Comparison of ENCODE assay signal across 15 cellular contexts in the genomic region with DNA sequence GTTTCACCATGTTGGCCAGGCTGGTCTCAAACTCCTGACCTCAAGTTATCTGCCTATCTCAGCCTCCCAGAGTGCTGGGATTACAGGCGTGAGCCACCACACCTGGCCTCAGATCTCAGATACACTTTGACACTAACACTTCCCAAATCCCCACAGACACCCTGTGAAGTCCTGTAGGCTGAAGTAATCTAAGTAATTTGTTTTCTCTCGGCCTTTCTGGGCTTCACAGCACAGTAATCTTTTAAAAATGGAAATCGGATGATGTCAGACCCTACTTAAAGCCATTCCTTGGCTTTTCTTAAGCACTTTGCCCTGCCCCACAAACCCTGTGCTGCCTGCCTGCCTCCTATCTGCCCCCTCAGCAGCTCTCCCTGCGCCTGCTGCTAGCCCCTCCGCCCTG. TPM values are rescaled to one million over a fixed set of nuclear protein-coding genes. Genes with fewer than 3 reads are reported as not detected.
DNase-seq lines count a peak whose midpoint lies in the region; ATAC-seq, FAIRE-seq and TF ChIP-seq lines count a peak whose summit lies in the region.
"Had no signal": no experiment of that assay in that cellular context is flagged by ENCODE, and none has a peak within 500 bp of the region (broad histone marks: within the 10 kb centered on the region; RNA-seq: fewer than 3 reads in every experiment).

No MANE protein-coding gene starts in this region.

- H3K36me3 Mint-ChIP-seq in endodermal cell (ENCODE audit: low read depth) (peaks cover 85% of the 10 kb centered on the region), progenitor cell of endocrine pancreas (ENCODE audit: insufficient read depth) (peaks cover 58% of the 10 kb centered on the region)
- peaks cover 95% of the 10 kb centered on the region for H3K36me3 Mint-ChIP-seq in CD4-positive, alpha-beta T cell (ENCODE audit: low read depth)

- H3K4me1 Mint-ChIP-seq in endodermal cell, result peaks cover 10% of the 10 kb centered on the region
- H3K4me1 Mint-ChIP-seq in progenitor cell of endocrine pancreas (ENCODE audit: low read depth), result no peaks in the 10 kb centered on the region
- peaks cover 29% of the 10 kb centered on the region for H3K4me1 Mint-ChIP-seq in CD4-positive, alpha-beta T cell (ENCODE audit: low read depth)

- H3K4me3 Mint-ChIP-seq in endodermal cell (no peak overlapping the region), progenitor cell of endocrine pancreas (ENCODE audit: low read depth) (no peak overlapping the region)
- H3K4me3 Mint-ChIP-seq in CD4-positive, alpha-beta T cell, result no peak overlapping the region

- ATAC-seq in HG02840 (IDR thresholded peaks at IDR 0.05; ENCODE audit: low FRiP score, unreplicated experiment), result no peak
- ATAC-seq in CD4-positive, alpha-beta T cell (ENCODE audit: poor library complexity), result no peak
- ATAC-seq: gastrocnemius medialis had no signal

- TF ChIP-seq CTCF in D721Med (IDR thresholded peaks at IDR 0.05; ENCODE audit: insufficient read depth, missing control alignments), result no peak
- no peak for TF ChIP-seq CTCF in endodermal cell (conservative IDR thresholded peaks at IDR 0.05)
- TF ChIP-seq CTCF in progenitor cell of endocrine pancreas (IDR thresholded peaks at IDR 0.05; ENCODE audit: unreplicated experiment), result no peak
- TF ChIP-seq CTCF in CD4-positive, alpha-beta T cell (IDR thresholded peaks at IDR 0.05), result no peak

- peaks cover 6% of the 10 kb centered on the region for H3K9me3 ChIP-seq in endodermal cell (ENCODE audit: control insufficient read depth, low read length)
- no peaks in the 10 kb centered on the region for H3K9me3 ChIP-seq in CD4-positive, alpha-beta T cell (ENCODE audit: control insufficient read depth, low read length)
- H3K9me3 ChIP-seq: colonic mucosa, gastrocnemius medialis had no signal

- CTCF ChIA-PET in CD4-positive, alpha-beta T cell (lab: Charles Lee), result no interaction called here

- H3K27ac Mint-ChIP-seq in endodermal cell (peak overlapping the region; percentile 93), progenitor cell of endocrine pancreas (peak overlapping the region; percentile 79)
- no peak overlapping the region for H3K27ac Mint-ChIP-seq in CD4-positive, alpha-beta T cell

- H3K27me3 ChIP-seq in endodermal cell (ENCODE audit: control insufficient read depth, insufficient read depth, low read length, poor library complexity, severe bottlenecking), result no peaks in the 10 kb centered on the region
- H3K27me3 ChIP-seq in CD4-positive, alpha-beta T cell (ENCODE audit: control insufficient read depth, insufficient read depth, low read length), result no peaks in the 10 kb centered on the region
- H3K27me3 ChIP-seq: colonic mucosa, gastrocnemius medialis had no signal

- no peak overlapping the region for H3K27ac ChIP-seq in endodermal cell (ENCODE audit: low read depth, low read length)
- no peak overlapping the region for H3K27ac ChIP-seq in CD4-positive, alpha-beta T cell (ENCODE audit: low read depth, low read length)
- H3K27ac ChIP-seq: colonic mucosa, gastrocnemius medialis had no signal

- no peak overlapping the region for H3K4me3 ChIP-seq in endodermal cell (ENCODE audit: low read length)
- H3K4me3 ChIP-seq: colonic mucosa, gastrocnemius medialis had no signal

- 67 to 86% methylated on average over 4 to 5 of the region's 5 CpGs for WGBS in endodermal cell (ENCODE audit: insufficient coverage in 1 of 2, insufficient read length in 1 of 2), 2 experiments

- POLR2A ChIA-PET in CD4-positive, alpha-beta T cell (lab: Charles Lee), result no interaction called here

- intact Hi-C loops in CD4-positive, alpha-beta T cell (cut with DNase I, micrococcal nuclease), result no loop called here

- H3K4me1 ChIP-seq in endodermal cell (ENCODE audit: control insufficient read depth, insufficient read depth, low read length), result no peaks in the 10 kb centered on the region
- H3K4me1 ChIP-seq: colonic mucosa had no signal

- H3K36me3 ChIP-seq in endodermal cell (ENCODE audit: control insufficient read depth, insufficient read depth, low read length), result peaks cover 71% of the 10 kb centered on the region
- H3K36me3 ChIP-seq: colonic mucosa had no signal

- FAIRE-seq in D721Med (lab: Jason Lieb, UNC), result no peak
- FAIRE-seq: GM19239, RCC 7860 had no signal

- H3K9ac ChIP-seq in endodermal cell (ENCODE audit: extremely low read depth, low read length, poor library complexity, severe bottlenecking), result peak overlapping the region; percentile 61

- H3K9me3 Mint-ChIP-seq in endodermal cell (peaks cover 4% of the 10 kb centered on the region), progenitor cell of endocrine pancreas (ENCODE audit: low read depth) (peaks cover 4% of the 10 kb centered on the region)
- no peaks in the 10 kb centered on the region for H3K9me3 Mint-ChIP-seq in CD4-positive, alpha-beta T cell

- DNase-seq in D721Med (ENCODE audit: insufficient read length, low spot score), result peak; percentile 24
- peak; percentile 72 for DNase-seq in NCI-H82 treated with DMSO at 0.1 percent for 48 hours (lab: John Stamatoyannopoulos, UW; ENCODE audit: unreplicated experiment)
- peak; percentile 69 for DNase-seq in endodermal cell
- no peak for DNase-seq in progenitor cell of endocrine pancreas (ENCODE audit: low spot score, unreplicated experiment)
- no peak for DNase-seq in GM19240 (ENCODE audit: insufficient read length, low spot score)
- no peak for DNase-seq in CD4-positive, alpha-beta T cell
- DNase-seq: activated gamma-delta T cell, colonic mucosa, DND-41, gastrocnemius medialis, NCI-H2107, retina had no signal

- H3K27me3 Mint-ChIP-seq in endodermal cell (ENCODE audit: insufficient read depth) (no peaks in the 10 kb centered on the region), progenitor cell of endocrine pancreas (no peaks in the 10 kb centered on the region)
- H3K27me3 Mint-ChIP-seq in CD4-positive, alpha-beta T cell, result no peaks in the 10 kb centered on the region

RNA-seq across cellular contexts. Expression of a gene that starts 16.2 kb away (rescaled TPM):
- total RNA-seq in endodermal cell, result 100 to 1,000 TPM; 185 to 209 TPM
- 122 TPM for polyA plus RNA-seq in endodermal cell (2013, experiment 1 of 2)
- polyA plus RNA-seq in endodermal cell (2013, experiment 2 of 2), result 118 TPM
- 145 and 148 TPM in 2 replicates for total RNA-seq in progenitor cell of endocrine pancreas
- total RNA-seq in CD4-positive, alpha-beta T cell, result 10 to 100 TPM; 40.5 to 43.3 TPM

Comparison
In these comparisons a context has a peak if more than half of its experiments do, and no peak if none do; other contexts are left out.
1. DNase-seq: peak in D721Med (single experiment), NCI-H82 treated with DMSO at 0.1 percent for 48 hours (single experiment) and endodermal cell (single experiment); none in progenitor cell of endocrine pancreas (single experiment), GM19240 (single experiment) and CD4-positive, alpha-beta T cell (0 of 10).